Comparison of ENCODE assay signal across 1 cellular context in the genomic region with DNA sequence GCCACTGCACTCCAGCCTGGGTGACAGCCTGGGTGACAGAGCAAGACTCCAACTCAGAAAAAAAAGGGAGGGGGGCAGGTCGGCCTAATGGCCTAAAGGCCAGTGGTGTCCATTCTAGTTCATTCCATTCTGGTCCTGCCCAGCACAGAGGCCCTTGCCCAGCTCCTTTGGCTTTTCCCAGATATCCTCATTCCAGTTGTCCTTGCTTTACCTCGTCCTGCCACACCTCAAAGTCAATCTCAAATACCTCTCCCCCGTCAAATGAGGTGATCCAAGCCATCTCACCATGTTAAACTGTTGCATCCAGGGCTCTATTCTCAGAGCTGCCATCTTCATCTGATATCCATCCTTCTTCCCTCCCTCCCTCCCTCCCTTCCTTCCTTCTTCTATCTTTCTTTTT.
TF ChIP-seq lines count a peak whose summit lies in the region.

No MANE protein-coding gene starts in this region.

TF ChIP-seq in GM12878, 131 proteins besides CTCF, POLR2A, EP300 and RAD21:
- TF ChIP-seq BHLHE40 (IDR thresholded peaks at IDR 0.05; ENCODE audit: borderline replicate concordance in 1 of 2, low read depth in 2 of 2, low read length in 1 of 2) (no peak), ZZZ3 (IDR thresholded peaks at IDR 0.05; ENCODE audit: control insufficient read depth, insufficient read length, low read depth) (no peak), EED (IDR thresholded peaks at IDR 0.05; ENCODE audit: low read depth) (no peak), NFYA (IDR thresholded peaks at IDR 0.05; ENCODE audit: borderline replicate concordance, low read depth, low read length) (no peak), MYC (IDR thresholded peaks at IDR 0.05; ENCODE audit: insufficient read depth, insufficient read length, insufficient replicate concordance, low read length, severe bottlenecking) (no peak), PAX5 (IDR thresholded peaks at IDR 0.05; ENCODE audit: borderline replicate concordance, low read depth, low read length) (no peak), ZNF207 (IDR thresholded peaks at IDR 0.05; ENCODE audit: borderline replicate concordance) (no peak), FOXK2 (IDR thresholded peaks at IDR 0.05) (no peak), BMI1 (IDR thresholded peaks at IDR 0.05; ENCODE audit: borderline replicate concordance) (no peak), HCFC1 (IDR thresholded peaks at IDR 0.05; ENCODE audit: low read length) (no peak), RBBP5 (conservative IDR thresholded peaks at IDR 0.05) (no peak), TCF7 (IDR thresholded peaks at IDR 0.05; ENCODE audit: borderline replicate concordance) (no peak), GATAD2B (conservative IDR thresholded peaks at IDR 0.05; ENCODE audit: low read depth) (no peak), KAT2A (conservative IDR thresholded peaks at IDR 0.05; ENCODE audit: control insufficient read depth, low read depth, low read length) (no peak)
- TF ChIP-seq, protein P1, sequence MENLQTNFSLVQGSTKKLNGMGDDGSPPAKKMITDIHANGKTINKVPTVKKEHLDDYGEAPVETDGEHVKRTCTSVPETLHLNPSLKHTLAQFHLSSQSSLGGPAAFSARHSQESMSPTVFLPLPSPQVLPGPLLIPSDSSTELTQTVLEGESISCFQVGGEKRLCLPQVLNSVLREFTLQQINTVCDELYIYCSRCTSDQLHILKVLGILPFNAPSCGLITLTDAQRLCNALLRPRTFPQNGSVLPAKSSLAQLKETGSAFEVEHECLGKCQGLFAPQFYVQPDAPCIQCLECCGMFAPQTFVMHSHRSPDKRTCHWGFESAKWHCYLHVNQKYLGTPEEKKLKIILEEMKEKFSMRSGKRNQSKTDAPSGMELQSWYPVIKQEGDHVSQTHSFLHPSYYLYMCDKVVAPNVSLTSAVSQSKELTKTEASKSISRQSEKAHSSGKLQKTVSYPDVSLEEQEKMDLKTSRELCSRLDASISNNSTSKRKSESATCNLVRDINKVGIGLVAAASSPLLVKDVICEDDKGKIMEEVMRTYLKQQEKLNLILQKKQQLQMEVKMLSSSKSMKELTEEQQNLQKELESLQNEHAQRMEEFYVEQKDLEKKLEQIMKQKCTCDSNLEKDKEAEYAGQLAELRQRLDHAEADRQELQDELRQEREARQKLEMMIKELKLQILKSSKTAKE (IDR thresholded peaks at IDR 0.05; ENCODE audit: low read depth, poor library complexity, severe bottlenecking), result no peak
- TF ChIP-seq, protein P2, sequence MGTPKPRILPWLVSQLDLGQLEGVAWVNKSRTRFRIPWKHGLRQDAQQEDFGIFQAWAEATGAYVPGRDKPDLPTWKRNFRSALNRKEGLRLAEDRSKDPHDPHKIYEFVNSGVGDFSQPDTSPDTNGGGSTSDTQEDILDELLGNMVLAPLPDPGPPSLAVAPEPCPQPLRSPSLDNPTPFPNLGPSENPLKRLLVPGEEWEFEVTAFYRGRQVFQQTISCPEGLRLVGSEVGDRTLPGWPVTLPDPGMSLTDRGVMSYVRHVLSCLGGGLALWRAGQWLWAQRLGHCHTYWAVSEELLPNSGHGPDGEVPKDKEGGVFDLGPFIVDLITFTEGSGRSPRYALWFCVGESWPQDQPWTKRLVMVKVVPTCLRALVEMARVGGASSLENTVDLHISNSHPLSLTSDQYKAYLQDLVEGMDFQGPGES (IDR thresholded peaks at IDR 0.05), result no peak
- TF ChIP-seq, protein P3, sequence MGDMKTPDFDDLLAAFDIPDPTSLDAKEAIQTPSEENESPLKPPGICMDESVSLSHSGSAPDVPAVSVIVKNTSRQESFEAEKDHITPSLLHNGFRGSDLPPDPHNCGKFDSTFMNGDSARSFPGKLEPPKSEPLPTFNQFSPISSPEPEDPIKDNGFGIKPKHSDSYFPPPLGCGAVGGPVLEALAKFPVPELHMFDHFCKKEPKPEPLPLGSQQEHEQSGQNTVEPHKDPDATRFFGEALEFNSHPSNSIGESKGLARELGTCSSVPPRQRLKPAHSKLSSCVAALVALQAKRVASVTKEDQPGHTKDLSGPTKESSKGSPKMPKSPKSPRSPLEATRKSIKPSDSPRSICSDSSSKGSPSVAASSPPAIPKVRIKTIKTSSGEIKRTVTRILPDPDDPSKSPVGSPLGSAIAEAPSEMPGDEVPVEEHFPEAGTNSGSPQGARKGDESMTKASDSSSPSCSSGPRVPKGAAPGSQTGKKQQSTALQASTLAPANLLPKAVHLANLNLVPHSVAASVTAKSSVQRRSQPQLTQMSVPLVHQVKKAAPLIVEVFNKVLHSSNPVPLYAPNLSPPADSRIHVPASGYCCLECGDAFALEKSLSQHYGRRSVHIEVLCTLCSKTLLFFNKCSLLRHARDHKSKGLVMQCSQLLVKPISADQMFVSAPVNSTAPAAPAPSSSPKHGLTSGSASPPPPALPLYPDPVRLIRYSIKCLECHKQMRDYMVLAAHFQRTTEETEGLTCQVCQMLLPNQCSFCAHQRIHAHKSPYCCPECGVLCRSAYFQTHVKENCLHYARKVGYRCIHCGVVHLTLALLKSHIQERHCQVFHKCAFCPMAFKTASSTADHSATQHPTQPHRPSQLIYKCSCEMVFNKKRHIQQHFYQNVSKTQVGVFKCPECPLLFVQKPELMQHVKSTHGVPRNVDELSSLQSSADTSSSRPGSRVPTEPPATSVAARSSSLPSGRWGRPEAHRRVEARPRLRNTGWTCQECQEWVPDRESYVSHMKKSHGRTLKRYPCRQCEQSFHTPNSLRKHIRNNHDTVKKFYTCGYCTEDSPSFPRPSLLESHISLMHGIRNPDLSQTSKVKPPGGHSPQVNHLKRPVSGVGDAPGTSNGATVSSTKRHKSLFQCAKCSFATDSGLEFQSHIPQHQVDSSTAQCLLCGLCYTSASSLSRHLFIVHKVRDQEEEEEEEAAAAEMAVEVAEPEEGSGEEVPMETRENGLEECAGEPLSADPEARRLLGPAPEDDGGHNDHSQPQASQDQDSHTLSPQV (IDR thresholded peaks at IDR 0.05), result no peak
- TF ChIP-seq, protein P4, sequence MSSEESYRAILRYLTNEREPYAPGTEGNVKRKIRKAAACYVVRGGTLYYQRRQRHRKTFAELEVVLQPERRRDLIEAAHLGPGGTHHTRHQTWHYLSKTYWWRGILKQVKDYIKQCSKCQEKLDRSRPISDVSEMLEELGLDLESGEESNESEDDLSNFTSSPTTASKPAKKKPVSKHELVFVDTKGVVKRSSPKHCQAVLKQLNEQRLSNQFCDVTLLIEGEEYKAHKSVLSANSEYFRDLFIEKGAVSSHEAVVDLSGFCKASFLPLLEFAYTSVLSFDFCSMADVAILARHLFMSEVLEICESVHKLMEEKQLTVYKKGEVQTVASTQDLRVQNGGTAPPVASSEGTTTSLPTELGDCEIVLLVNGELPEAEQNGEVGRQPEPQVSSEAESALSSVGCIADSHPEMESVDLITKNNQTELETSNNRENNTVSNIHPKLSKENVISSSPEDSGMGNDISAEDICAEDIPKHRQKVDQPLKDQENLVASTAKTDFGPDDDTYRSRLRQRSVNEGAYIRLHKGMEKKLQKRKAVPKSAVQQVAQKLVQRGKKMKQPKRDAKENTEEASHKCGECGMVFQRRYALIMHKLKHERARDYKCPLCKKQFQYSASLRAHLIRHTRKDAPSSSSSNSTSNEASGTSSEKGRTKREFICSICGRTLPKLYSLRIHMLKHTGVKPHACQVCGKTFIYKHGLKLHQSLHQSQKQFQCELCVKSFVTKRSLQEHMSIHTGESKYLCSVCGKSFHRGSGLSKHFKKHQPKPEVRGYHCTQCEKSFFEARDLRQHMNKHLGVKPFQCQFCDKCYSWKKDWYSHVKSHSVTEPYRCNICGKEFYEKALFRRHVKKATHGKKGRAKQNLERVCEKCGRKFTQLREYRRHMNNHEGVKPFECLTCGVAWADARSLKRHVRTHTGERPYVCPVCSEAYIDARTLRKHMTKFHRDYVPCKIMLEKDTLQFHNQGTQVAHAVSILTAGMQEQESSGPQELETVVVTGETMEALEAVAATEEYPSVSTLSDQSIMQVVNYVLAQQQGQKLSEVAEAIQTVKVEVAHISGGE (CRISPR knock-in tag; IDR thresholded peaks at IDR 0.05), result no peak
- TF ChIP-seq, protein P5, sequence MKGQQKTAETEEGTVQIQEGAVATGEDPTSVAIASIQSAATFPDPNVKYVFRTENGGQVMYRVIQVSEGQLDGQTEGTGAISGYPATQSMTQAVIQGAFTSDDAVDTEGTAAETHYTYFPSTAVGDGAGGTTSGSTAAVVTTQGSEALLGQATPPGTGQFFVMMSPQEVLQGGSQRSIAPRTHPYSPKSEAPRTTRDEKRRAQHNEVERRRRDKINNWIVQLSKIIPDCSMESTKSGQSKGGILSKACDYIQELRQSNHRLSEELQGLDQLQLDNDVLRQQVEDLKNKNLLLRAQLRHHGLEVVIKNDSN (IDR thresholded peaks at IDR 0.05; ENCODE audit: borderline replicate concordance, extremely low read length, insufficient read depth, low read depth, low read length), result no peak
